20 cellular contexts compared by ENCODE assay signal in the genomic region with DNA sequence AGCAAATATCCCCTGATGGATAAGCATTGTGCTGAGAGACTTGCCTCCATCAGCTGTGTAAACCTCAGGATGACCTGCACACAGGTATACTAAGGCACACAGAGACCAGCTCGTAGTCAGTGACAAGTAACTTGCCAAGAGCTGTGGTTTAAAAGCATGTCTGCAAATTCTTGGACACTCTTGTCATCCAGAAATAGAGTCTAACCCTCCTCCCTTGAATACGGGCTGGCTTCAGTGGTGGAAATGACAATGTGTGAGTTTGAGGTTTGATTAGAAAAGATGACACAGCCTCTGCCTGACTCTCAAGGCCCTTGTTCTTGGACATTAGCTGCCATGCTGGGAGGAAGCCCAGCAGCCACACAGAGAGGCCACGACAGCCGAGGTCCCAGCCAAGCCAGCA.
DNase-seq lines count a peak whose midpoint lies in the region; ATAC-seq, FAIRE-seq and TF ChIP-seq lines count a peak whose summit lies in the region.
"Had no signal": no experiment of that assay in that cellular context is flagged by ENCODE, and none has a peak within 500 bp of the region (broad histone marks: within the 10 kb centered on the region; RNA-seq: fewer than 3 reads in every experiment).

No MANE protein-coding gene starts in this region.

- H3K23ac ChIP-seq in trophoblast cell (ENCODE audit: low read length) = no peak overlapping the region

- H3K9ac ChIP-seq in astrocyte (ENCODE audit: low read length) = no peak overlapping the region
- no peak overlapping the region for H3K9ac ChIP-seq in trophoblast cell (ENCODE audit: low read length)

- no peaks in the 10 kb centered on the region for H3K36me3 Mint-ChIP-seq in astrocyte (ENCODE audit: low read depth, unreplicated experiment)
- H3K36me3 Mint-ChIP-seq: CD8-positive, alpha-beta T cell had no signal

- peaks cover 23% of the 10 kb centered on the region for H3K27me3 Mint-ChIP-seq in astrocyte (ENCODE audit: low read depth, unreplicated experiment)

- H3K4me1 ChIP-seq in astrocyte (ENCODE audit: insufficient read depth, low read length) (no peaks in the 10 kb centered on the region), trophoblast cell (ENCODE audit: control insufficient read depth in 1 of 2, insufficient read depth in 2 of 2, low read length in 2 of 2) (peaks cover 9 to 12% of the 10 kb centered on the region in 2 experiments)
- H3K4me1 ChIP-seq: BE2C had no signal

- H4K12ac ChIP-seq in trophoblast cell (ENCODE audit: low read depth, low read length) = no peak overlapping the region

- H2AK5ac ChIP-seq in trophoblast cell (ENCODE audit: low read length) = no peak overlapping the region

- TF ChIP-seq POLR2A in GM12891 (IDR thresholded peaks at IDR 0.05; ENCODE audit: low read depth, low read length) = no peak

- peaks cover 17% of the 10 kb centered on the region for H3K9me3 Mint-ChIP-seq in astrocyte (ENCODE audit: unreplicated experiment)
- H3K9me3 Mint-ChIP-seq: CD8-positive, alpha-beta T cell had no signal

- no peak overlapping the region for H2AFZ ChIP-seq in astrocyte (ENCODE audit: low read depth, low read length)
- H2AFZ ChIP-seq in trophoblast cell (ENCODE audit: insufficient read depth, low read length, poor library complexity) = no peak overlapping the region

- peaks cover 8% of the 10 kb centered on the region for H3K79me1 ChIP-seq in trophoblast cell (ENCODE audit: low read length)

- H3K79me2 ChIP-seq in astrocyte (ENCODE audit: insufficient read depth, low read length) (no peaks in the 10 kb centered on the region), trophoblast cell (ENCODE audit: control insufficient read depth, insufficient read depth, low read length, poor library complexity) (no peaks in the 10 kb centered on the region)

- FAIRE-seq in GM12891 (lab: Jason Lieb, UNC) = peak; percentile 20
- no peak for FAIRE-seq in astrocyte (lab: Jason Lieb, UNC)
- no peak for FAIRE-seq in RCC 7860 (lab: Jason Lieb, UNC)
- FAIRE-seq: D721Med, G401.6, H1 had no signal

- WGBS in trophoblast cell (ENCODE audit: extremely low coverage, insufficient coverage, insufficient read length) = no CpG with 5 or more reads among the region's 4 CpGs

- peak; percentile 38 to 73 for ATAC-seq in left cardiac atrium
- ATAC-seq: CD8-positive, alpha-beta T cell had no signal

- H3K27me3 ChIP-seq in astrocyte (ENCODE audit: insufficient read depth, low read length) (peaks cover 4% of the 10 kb centered on the region), trophoblast cell (ENCODE audit: insufficient read depth, low read length) (no peaks in the 10 kb centered on the region)
- H3K27me3 ChIP-seq: BE2C had no signal

- intact Hi-C loops in left cardiac atrium (cut with DNase I) = no loop called here

- H3K18ac ChIP-seq in trophoblast cell (ENCODE audit: low read length) = no peak overlapping the region

- no peaks in the 10 kb centered on the region for H4K20me1 ChIP-seq in astrocyte (ENCODE audit: insufficient read depth, low read length)

- no peak overlapping the region for H3K4me3 Mint-ChIP-seq in astrocyte (ENCODE audit: unreplicated experiment)
- H3K4me3 Mint-ChIP-seq: CD8-positive, alpha-beta T cell; HFFc6 had no signal

- H3K27ac Mint-ChIP-seq in astrocyte (ENCODE audit: unreplicated experiment) = no peak overlapping the region
- H3K27ac Mint-ChIP-seq: CD8-positive, alpha-beta T cell; HFFc6 had no signal

- H3K4me2 ChIP-seq in astrocyte (ENCODE audit: low read length) (no peak overlapping the region), trophoblast cell (ENCODE audit: low read length) (no peak overlapping the region)

- no peak overlapping the region for H4K8ac ChIP-seq in trophoblast cell (ENCODE audit: low read depth, low read length)

- no peak for TF ChIP-seq CTCF in astrocyte (IDR thresholded peaks at IDR 0.05; ENCODE audit: insufficient read depth, low read depth, low read length)

- H3K4me3 ChIP-seq in astrocyte (ENCODE audit: insufficient read depth, low read depth, low read length) = no peak overlapping the region
- no peak overlapping the region for H3K4me3 ChIP-seq in trophoblast cell (ENCODE audit: low read depth, low read length)

- H2BK120ac ChIP-seq in trophoblast cell (ENCODE audit: insufficient read depth, low read length, poor library complexity) = peak overlapping the region; percentile 45

- H3K9me3 ChIP-seq in astrocyte (ENCODE audit: insufficient read depth, low read depth, low read length) = no peaks in the 10 kb centered on the region
- H3K9me3 ChIP-seq in trophoblast cell (ENCODE audit: insufficient read depth, low read depth, low read length) = peaks cover 8% of the 10 kb centered on the region
- H3K9me3 ChIP-seq: BE2C had no signal

- H3K14ac ChIP-seq in trophoblast cell (ENCODE audit: low read length) = no peak overlapping the region

- no peaks in the 10 kb centered on the region for H3K36me3 ChIP-seq in astrocyte (ENCODE audit: insufficient read depth, low read length)
- no peaks in the 10 kb centered on the region for H3K36me3 ChIP-seq in trophoblast cell (ENCODE audit: control insufficient read depth in 1 of 2, insufficient read depth in 2 of 2, low read length in 2 of 2)
- H3K36me3 ChIP-seq: BE2C had no signal

- H3K4ac ChIP-seq in trophoblast cell (ENCODE audit: low read depth, low read length) = no peak overlapping the region

- peak overlapping the region; percentile 11 for H4K91ac ChIP-seq in trophoblast cell (ENCODE audit: low read depth, low read length)

- H3K27ac ChIP-seq in astrocyte (ENCODE audit: low read depth, low read length) = no peak overlapping the region
- H3K27ac ChIP-seq in trophoblast cell (ENCODE audit: low read depth, low read length) = no peak overlapping the region

- no peak overlapping the region for H2BK5ac ChIP-seq in trophoblast cell (ENCODE audit: low read depth, low read length, poor library complexity)

- H3K4me1 Mint-ChIP-seq in astrocyte (ENCODE audit: low read depth, unreplicated experiment) = peaks cover 3% of the 10 kb centered on the region

- no peak for DNase-seq in GM12891 (ENCODE audit: insufficient read length, low spot score)
- peak; percentile 4 for DNase-seq in astrocyte (ENCODE audit: low read depth)
- DNase-seq in left cardiac atrium = no peak
- DNase-seq in trophoblast cell = peak; percentile 52 to 78
- DNase-seq in cerebellar nuclear complex (lab: John Stamatoyannopoulos, UW) = no peak
- DNase-seq in RCC 7860 (ENCODE audit: low spot score) = no peak
- DNase-seq in activated CD8-positive, alpha-beta memory T cell treated with anti-CD3 and anti-CD28 coated beads, Interleukin-2, amount 50 U/mL, for 4 hours = no peak
- DNase-seq: BE2C; CD8-positive, alpha-beta T cell; DMS79 treated with DMSO at 0.1 percent for 48 hours; HFFc6; KBM-7; NCI-H1092; NCI-H1694; NCI-H345; NCI-H526 treated with DMSO at 0.1 percent for 48 hours; NK-92 treated with Interleukin-12 subunit alpha and Interleukin-12 subunit beta, amount 100 ng/mL, for 24 hours had no signal

- H2BK12ac ChIP-seq in trophoblast cell (ENCODE audit: low read length) = peak overlapping the region; percentile 29

TF ChIP-seq in GM12891, 5 proteins besides CTCF, POLR2A, EP300 and RAD21:
- TF ChIP-seq TAF1 (IDR thresholded peaks at IDR 0.05; ENCODE audit: low read depth, low read length) (no peak), POU2F2 (IDR thresholded peaks at IDR 0.05; ENCODE audit: low read depth, low read length) (no peak), POLR2AphosphoS5 (IDR thresholded peaks at IDR 0.05; ENCODE audit: low read depth, low read length) (no peak), SPI1 (IDR thresholded peaks at IDR 0.05; ENCODE audit: low read depth, low read length) (no peak), PAX5 (IDR thresholded peaks at IDR 0.05; ENCODE audit: insufficient read depth, low read length, severe bottlenecking) (no peak)
TF ChIP-seq in GM12891: peak in this region for 0.

Comparison
In these comparisons a context has a peak if more than half of its experiments do, and no peak if none do; other contexts are left out.
1. DNase-seq: peak in astrocyte (single experiment) and trophoblast cell (2 of 2); none in GM12891 (single experiment), left cardiac atrium (single experiment), cerebellar nuclear complex (0 of 2), RCC 7860 (single experiment) and activated CD8-positive, alpha-beta memory T cell treated with anti-CD3 and anti-CD28 coated beads, Interleukin-2, amount 50 U/mL, for 4 hours (single experiment).